ENCODE assay signal across 1 cellular context in the genomic region with DNA sequence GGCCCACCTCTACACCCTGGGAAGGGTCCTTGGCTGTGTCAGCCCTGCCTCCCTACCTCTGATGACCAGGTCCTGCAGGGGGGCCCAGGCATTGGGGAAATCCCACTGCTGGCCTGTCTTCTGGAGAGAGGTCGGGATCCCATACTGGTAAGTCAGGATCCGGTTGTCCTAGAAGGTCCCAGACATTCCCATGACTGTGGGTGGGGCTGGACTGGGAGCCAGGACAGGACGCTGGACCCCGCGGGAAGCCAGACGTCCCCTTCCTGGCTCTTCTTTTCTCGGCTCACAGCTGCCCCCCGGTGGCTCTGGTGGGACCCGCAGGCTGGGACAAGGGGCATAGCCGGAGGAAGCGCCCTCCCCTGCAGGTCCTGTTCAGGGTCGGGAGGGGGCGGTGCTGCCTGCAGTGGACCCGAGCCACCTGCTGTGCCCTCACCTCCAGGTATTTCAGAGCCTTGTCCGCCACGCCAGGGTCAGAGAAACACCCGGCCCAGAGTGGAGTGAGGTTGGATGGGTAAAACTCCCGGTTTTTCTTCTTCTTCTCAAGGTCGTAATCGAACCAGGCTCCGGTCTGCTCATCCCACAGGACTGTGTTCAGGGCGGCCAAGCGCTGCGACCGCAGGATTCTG.
TF ChIP-seq lines count a peak whose summit lies in the region.

No MANE protein-coding gene starts in this region.

TF ChIP-seq in K562, 482 proteins besides CTCF, POLR2A, EP300 and RAD21 (continued from another document and continues in another):
- TF ChIP-seq, protein P1, sequence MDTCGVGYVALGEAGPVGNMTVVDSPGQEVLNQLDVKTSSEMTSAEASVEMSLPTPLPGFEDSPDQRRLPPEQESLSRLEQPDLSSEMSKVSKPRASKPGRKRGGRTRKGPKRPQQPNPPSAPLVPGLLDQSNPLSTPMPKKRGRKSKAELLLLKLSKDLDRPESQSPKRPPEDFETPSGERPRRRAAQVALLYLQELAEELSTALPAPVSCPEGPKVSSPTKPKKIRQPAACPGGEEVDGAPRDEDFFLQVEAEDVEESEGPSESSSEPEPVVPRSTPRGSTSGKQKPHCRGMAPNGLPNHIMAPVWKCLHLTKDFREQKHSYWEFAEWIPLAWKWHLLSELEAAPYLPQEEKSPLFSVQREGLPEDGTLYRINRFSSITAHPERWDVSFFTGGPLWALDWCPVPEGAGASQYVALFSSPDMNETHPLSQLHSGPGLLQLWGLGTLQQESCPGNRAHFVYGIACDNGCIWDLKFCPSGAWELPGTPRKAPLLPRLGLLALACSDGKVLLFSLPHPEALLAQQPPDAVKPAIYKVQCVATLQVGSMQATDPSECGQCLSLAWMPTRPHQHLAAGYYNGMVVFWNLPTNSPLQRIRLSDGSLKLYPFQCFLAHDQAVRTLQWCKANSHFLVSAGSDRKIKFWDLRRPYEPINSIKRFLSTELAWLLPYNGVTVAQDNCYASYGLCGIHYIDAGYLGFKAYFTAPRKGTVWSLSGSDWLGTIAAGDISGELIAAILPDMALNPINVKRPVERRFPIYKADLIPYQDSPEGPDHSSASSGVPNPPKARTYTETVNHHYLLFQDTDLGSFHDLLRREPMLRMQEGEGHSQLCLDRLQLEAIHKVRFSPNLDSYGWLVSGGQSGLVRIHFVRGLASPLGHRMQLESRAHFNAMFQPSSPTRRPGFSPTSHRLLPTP (IDR thresholded peaks at IDR 0.05; ENCODE audit: borderline replicate concordance, extremely low read depth, insufficient read length), result no peak
- TF ChIP-seq ZNF75A (CRISPR knock-in tag; IDR thresholded peaks at IDR 0.05) (no peak), ZNF589 (CRISPR knock-in tag; IDR thresholded peaks at IDR 0.05; ENCODE audit: low read depth) (no peak), ZNF764 (CRISPR knock-in tag; IDR thresholded peaks at IDR 0.05; ENCODE audit: low read depth) (peak; percentile 85), MYC (IDR thresholded peaks at IDR 0.05; ENCODE audit: low read depth, low read length) (peak; percentile 35; the same call in 1 of the 2 replicates), MYC (CRISPR knock-in tag; IDR thresholded peaks at IDR 0.05; ENCODE audit: borderline replicate concordance, low read depth) (no peak), KAT7 (CRISPR knock-in tag; IDR thresholded peaks at IDR 0.05; ENCODE audit: borderline replicate concordance) (0 out of 2 replicates have a peak, but pooled peaks have one; percentile 78), SMAD1 (IDR thresholded peaks at IDR 0.05; ENCODE audit: low read depth, low read length, partially characterized antibody) (no peak), ELF1 (tag; IDR thresholded peaks at IDR 0.05) (0 out of 2 replicates have a peak, but pooled peaks have one; percentile 37), MAZ (CRISPR knock-in tag; conservative IDR thresholded peaks at IDR 0.05 in 1 of 2, IDR thresholded peaks at IDR 0.05 in 1 of 2) (peak; percentile 30 to 91; a peak in 3 of 4 replicates), XRCC5 (IDR thresholded peaks at IDR 0.05; ENCODE audit: low read depth, low read length) (0 out of 2 replicates have a peak, but pooled peaks have one; percentile 63), KLF16 (IDR thresholded peaks at IDR 0.05) (peak; percentile 69), LCOR (CRISPR knock-in tag; IDR thresholded peaks at IDR 0.05) (peak; percentile 64; the same call in 1 of the 2 replicates), POLR2G (IDR thresholded peaks at IDR 0.05; ENCODE audit: low read depth, low read length) (peak; percentile 71; the same call in 1 of the 2 replicates), CBFB (CRISPR knock-in tag; IDR thresholded peaks at IDR 0.05) (peak; percentile 59; the same call in 1 of the 2 replicates), BRD9 (IDR thresholded peaks at IDR 0.05; ENCODE audit: low read depth, partially characterized antibody) (peak; percentile 36), RB1 (IDR thresholded peaks at IDR 0.05; ENCODE audit: low read depth) (peak; percentile 83), NONO (IDR thresholded peaks at IDR 0.05; ENCODE audit: low read depth in 2 of 2, low read length in 1 of 2) (no peak), SP1 (CRISPR knock-in tag; IDR thresholded peaks at IDR 0.05) (peak; percentile 83), TOE1 (IDR thresholded peaks at IDR 0.05; ENCODE audit: borderline replicate concordance) (no peak; the same call in 1 of the 2 replicates), TOE1 (CRISPR knock-in tag; IDR thresholded peaks at IDR 0.05; ENCODE audit: borderline replicate concordance, low read depth) (peak; percentile 59; the same call in 1 of the 2 replicates), ESRRA (IDR thresholded peaks at IDR 0.05; ENCODE audit: borderline replicate concordance, low read depth) (peak; percentile 10; the same call in 1 of the 2 replicates)
- TF ChIP-seq, protein P2, sequence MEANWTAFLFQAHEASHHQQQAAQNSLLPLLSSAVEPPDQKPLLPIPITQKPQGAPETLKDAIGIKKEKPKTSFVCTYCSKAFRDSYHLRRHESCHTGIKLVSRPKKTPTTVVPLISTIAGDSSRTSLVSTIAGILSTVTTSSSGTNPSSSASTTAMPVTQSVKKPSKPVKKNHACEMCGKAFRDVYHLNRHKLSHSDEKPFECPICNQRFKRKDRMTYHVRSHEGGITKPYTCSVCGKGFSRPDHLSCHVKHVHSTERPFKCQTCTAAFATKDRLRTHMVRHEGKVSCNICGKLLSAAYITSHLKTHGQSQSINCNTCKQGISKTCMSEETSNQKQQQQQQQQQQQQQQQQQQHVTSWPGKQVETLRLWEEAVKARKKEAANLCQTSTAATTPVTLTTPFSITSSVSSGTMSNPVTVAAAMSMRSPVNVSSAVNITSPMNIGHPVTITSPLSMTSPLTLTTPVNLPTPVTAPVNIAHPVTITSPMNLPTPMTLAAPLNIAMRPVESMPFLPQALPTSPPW (CRISPR knock-in tag; IDR thresholded peaks at IDR 0.05), result peak; percentile 42; the same call in 1 of the 2 replicates
- TF ChIP-seq, protein P3, sequence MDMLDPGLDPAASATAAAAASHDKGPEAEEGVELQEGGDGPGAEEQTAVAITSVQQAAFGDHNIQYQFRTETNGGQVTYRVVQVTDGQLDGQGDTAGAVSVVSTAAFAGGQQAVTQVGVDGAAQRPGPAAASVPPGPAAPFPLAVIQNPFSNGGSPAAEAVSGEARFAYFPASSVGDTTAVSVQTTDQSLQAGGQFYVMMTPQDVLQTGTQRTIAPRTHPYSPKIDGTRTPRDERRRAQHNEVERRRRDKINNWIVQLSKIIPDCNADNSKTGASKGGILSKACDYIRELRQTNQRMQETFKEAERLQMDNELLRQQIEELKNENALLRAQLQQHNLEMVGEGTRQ (CRISPR knock-in tag; IDR thresholded peaks at IDR 0.05), result no peak
- TF ChIP-seq, protein P4, sequence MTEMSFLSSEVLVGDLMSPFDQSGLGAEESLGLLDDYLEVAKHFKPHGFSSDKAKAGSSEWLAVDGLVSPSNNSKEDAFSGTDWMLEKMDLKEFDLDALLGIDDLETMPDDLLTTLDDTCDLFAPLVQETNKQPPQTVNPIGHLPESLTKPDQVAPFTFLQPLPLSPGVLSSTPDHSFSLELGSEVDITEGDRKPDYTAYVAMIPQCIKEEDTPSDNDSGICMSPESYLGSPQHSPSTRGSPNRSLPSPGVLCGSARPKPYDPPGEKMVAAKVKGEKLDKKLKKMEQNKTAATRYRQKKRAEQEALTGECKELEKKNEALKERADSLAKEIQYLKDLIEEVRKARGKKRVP (CRISPR knock-in tag; IDR thresholded peaks at IDR 0.05), result no peak
- TF ChIP-seq, protein P5, sequence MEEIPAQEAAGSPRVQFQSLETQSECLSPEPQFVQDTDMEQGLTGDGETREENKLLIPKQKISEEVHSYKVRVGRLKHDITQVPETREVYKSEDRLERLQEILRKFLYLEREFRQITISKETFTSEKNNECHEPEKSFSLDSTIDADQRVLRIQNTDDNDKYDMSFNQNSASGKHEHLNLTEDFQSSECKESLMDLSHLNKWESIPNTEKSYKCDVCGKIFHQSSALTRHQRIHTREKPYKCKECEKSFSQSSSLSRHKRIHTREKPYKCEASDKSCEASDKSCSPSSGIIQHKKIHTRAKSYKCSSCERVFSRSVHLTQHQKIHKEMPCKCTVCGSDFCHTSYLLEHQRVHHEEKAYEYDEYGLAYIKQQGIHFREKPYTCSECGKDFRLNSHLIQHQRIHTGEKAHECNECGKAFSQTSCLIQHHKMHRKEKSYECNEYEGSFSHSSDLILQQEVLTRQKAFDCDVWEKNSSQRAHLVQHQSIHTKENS (CRISPR knock-in tag; IDR thresholded peaks at IDR 0.05), result no peak
- TF ChIP-seq, protein P6, sequence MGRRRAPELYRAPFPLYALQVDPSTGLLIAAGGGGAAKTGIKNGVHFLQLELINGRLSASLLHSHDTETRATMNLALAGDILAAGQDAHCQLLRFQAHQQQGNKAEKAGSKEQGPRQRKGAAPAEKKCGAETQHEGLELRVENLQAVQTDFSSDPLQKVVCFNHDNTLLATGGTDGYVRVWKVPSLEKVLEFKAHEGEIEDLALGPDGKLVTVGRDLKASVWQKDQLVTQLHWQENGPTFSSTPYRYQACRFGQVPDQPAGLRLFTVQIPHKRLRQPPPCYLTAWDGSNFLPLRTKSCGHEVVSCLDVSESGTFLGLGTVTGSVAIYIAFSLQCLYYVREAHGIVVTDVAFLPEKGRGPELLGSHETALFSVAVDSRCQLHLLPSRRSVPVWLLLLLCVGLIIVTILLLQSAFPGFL (CRISPR knock-in tag; IDR thresholded peaks at IDR 0.05), result 0 out of 2 replicates have a peak, but pooled peaks have one; percentile 87
- TF ChIP-seq, protein P7, sequence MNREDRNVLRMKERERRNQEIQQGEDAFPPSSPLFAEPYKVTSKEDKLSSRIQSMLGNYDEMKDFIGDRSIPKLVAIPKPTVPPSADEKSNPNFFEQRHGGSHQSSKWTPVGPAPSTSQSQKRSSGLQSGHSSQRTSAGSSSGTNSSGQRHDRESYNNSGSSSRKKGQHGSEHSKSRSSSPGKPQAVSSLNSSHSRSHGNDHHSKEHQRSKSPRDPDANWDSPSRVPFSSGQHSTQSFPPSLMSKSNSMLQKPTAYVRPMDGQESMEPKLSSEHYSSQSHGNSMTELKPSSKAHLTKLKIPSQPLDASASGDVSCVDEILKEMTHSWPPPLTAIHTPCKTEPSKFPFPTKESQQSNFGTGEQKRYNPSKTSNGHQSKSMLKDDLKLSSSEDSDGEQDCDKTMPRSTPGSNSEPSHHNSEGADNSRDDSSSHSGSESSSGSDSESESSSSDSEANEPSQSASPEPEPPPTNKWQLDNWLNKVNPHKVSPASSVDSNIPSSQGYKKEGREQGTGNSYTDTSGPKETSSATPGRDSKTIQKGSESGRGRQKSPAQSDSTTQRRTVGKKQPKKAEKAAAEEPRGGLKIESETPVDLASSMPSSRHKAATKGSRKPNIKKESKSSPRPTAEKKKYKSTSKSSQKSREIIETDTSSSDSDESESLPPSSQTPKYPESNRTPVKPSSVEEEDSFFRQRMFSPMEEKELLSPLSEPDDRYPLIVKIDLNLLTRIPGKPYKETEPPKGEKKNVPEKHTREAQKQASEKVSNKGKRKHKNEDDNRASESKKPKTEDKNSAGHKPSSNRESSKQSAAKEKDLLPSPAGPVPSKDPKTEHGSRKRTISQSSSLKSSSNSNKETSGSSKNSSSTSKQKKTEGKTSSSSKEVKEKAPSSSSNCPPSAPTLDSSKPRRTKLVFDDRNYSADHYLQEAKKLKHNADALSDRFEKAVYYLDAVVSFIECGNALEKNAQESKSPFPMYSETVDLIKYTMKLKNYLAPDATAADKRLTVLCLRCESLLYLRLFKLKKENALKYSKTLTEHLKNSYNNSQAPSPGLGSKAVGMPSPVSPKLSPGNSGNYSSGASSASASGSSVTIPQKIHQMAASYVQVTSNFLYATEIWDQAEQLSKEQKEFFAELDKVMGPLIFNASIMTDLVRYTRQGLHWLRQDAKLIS (CRISPR knock-in tag; IDR thresholded peaks at IDR 0.05), result 0 out of 2 replicates have a peak, but pooled peaks have one; percentile 62
- TF ChIP-seq, protein P8, sequence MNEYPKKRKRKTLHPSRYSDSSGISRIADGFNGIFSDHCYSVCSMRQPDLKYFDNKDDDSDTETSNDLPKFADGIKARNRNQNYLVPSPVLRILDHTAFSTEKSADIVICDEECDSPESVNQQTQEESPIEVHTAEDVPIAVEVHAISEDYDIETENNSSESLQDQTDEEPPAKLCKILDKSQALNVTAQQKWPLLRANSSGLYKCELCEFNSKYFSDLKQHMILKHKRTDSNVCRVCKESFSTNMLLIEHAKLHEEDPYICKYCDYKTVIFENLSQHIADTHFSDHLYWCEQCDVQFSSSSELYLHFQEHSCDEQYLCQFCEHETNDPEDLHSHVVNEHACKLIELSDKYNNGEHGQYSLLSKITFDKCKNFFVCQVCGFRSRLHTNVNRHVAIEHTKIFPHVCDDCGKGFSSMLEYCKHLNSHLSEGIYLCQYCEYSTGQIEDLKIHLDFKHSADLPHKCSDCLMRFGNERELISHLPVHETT (CRISPR knock-in tag; conservative IDR thresholded peaks at IDR 0.05 in 1 of 2, IDR thresholded peaks at IDR 0.05 in 1 of 2), result no peak
- TF ChIP-seq, protein P9, sequence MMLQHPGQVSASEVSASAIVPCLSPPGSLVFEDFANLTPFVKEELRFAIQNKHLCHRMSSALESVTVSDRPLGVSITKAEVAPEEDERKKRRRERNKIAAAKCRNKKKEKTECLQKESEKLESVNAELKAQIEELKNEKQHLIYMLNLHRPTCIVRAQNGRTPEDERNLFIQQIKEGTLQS (IDR thresholded peaks at IDR 0.05), result no peak
- TF ChIP-seq, protein P9 (CRISPR knock-in tag; conservative IDR thresholded peaks at IDR 0.05), result 0 out of 2 replicates have a peak, but pooled peaks have one; percentile 56
- TF ChIP-seq, protein P10, sequence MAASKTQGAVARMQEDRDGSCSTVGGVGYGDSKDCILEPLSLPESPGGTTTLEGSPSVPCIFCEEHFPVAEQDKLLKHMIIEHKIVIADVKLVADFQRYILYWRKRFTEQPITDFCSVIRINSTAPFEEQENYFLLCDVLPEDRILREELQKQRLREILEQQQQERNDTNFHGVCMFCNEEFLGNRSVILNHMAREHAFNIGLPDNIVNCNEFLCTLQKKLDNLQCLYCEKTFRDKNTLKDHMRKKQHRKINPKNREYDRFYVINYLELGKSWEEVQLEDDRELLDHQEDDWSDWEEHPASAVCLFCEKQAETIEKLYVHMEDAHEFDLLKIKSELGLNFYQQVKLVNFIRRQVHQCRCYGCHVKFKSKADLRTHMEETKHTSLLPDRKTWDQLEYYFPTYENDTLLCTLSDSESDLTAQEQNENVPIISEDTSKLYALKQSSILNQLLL (CRISPR knock-in tag; IDR thresholded peaks at IDR 0.05; ENCODE audit: borderline replicate concordance), result no peak
- TF ChIP-seq, protein P11, sequence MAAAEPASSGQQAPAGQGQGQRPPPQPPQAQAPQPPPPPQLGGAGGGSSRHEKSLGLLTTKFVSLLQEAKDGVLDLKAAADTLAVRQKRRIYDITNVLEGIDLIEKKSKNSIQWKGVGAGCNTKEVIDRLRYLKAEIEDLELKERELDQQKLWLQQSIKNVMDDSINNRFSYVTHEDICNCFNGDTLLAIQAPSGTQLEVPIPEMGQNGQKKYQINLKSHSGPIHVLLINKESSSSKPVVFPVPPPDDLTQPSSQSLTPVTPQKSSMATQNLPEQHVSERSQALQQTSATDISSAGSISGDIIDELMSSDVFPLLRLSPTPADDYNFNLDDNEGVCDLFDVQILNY (CRISPR knock-in tag; IDR thresholded peaks at IDR 0.05), result no peak
